ENCODE assay signal across 24 cellular contexts in genomic region chr2:125822746-125823145, GRCh38.
"Had no signal": no experiment of that assay in that cellular context is flagged by ENCODE, and none has a peak within 500 bp of the region (broad histone marks: within the 10 kb centered on the region; RNA-seq: fewer than 3 reads in every experiment).

No MANE protein-coding gene starts in this region.

- H3K36me3 ChIP-seq: stomach, suprapubic skin, thoracic aorta, thyroid gland, tibial artery, tibial nerve, transverse colon, upper lobe of left lung, upper lobe of right lung, uterus had no signal

- H3K4me3 ChIP-seq: stomach, suprapubic skin, thoracic aorta, thyroid gland, tibial artery, tibial nerve, transverse colon, upper lobe of left lung, upper lobe of right lung, uterus had no signal

- H3K27ac ChIP-seq: stomach, suprapubic skin, testis, thoracic aorta, thyroid gland, tibial artery, tibial nerve, transverse colon, upper lobe of left lung, upper lobe of right lung, uterus had no signal

- H3K27me3 ChIP-seq: stomach, suprapubic skin, testis, thyroid gland, tibial artery, tibial nerve, transverse colon, upper lobe of left lung, upper lobe of right lung, uterus had no signal

- H3K4me1 ChIP-seq: stomach, suprapubic skin, testis, thyroid gland, tibial artery, tibial nerve, transverse colon, upper lobe of left lung, upper lobe of right lung, uterus had no signal

- DNase-seq: stimulated activated CD4-positive, alpha-beta T cell treated with anti-CD3 and anti-CD28 coated beads, Interleukin-1b, Interleukin-23, amount 100 ng/mL, for 48 hours; stimulated activated CD4-positive, alpha-beta T cell treated with anti-CD3 and anti-CD28 coated beads, Interleukin-2, amount 100 ng/mL, for 24 hours; stimulated activated CD4-positive, alpha-beta T cell treated with anti-CD3 and anti-CD28 coated beads, Interleukin-2, amount 100 ng/mL, for 48 hours; stimulated activated CD4-positive, alpha-beta T cell treated with anti-CD3 and anti-CD28 coated beads, Interleukin-4, amount 100 ng/mL, for 1 hour; stimulated activated CD4-positive, alpha-beta T cell treated with anti-CD3 and anti-CD28 coated beads, Interleukin-4, amount 100 ng/mL, for 24 hours; stimulated activated CD4-positive, alpha-beta T cell treated with anti-CD3 and anti-CD28 coated beads, Interleukin-4, amount 100 ng/mL, for 4 hours; stimulated activated CD8-positive, alpha-beta memory T cell treated with anti-CD3 and anti-CD28 coated beads, Interleukin-4, amount 100 ng/mL, for 48 hours; stimulated activated naive B cell treated with anti-CD40 and anti-IgM and Interleukin-4, amounts not matched to agents 10 μg/mL and 1 μg/mL and 100 μg/mL, for 72 hours; stimulated activated naive CD4-positive, alpha-beta T cell; stimulated activated naive CD4-positive, alpha-beta T cell treated with Interleukin-2 at 50 U/mL for 16 hours; stimulated activated naive CD8-positive, alpha-beta T cell treated with anti-CD3 and anti-CD28 coated beads, Interleukin-15, amount 100 ng/mL, for 72 hours; stimulated activated naive CD8-positive, alpha-beta T cell treated with anti-CD3 and anti-CD28 coated beads, Interleukin-15, Interleukin-2, amounts not matched to agents 100 U/mL and 50 U/mL, for 24 hours; stomach; substantia nigra; testis; thyroid gland; tibial artery; transverse colon; upper lobe of left lung; upper lobe of right lung; uterus had no signal

- H3K9me3 ChIP-seq: testis, thoracic aorta, thyroid gland, tibial artery, tibial nerve, transverse colon, upper lobe of right lung, uterus had no signal
